ENCODE assay signal across 9 cellular contexts in the genomic region with DNA sequence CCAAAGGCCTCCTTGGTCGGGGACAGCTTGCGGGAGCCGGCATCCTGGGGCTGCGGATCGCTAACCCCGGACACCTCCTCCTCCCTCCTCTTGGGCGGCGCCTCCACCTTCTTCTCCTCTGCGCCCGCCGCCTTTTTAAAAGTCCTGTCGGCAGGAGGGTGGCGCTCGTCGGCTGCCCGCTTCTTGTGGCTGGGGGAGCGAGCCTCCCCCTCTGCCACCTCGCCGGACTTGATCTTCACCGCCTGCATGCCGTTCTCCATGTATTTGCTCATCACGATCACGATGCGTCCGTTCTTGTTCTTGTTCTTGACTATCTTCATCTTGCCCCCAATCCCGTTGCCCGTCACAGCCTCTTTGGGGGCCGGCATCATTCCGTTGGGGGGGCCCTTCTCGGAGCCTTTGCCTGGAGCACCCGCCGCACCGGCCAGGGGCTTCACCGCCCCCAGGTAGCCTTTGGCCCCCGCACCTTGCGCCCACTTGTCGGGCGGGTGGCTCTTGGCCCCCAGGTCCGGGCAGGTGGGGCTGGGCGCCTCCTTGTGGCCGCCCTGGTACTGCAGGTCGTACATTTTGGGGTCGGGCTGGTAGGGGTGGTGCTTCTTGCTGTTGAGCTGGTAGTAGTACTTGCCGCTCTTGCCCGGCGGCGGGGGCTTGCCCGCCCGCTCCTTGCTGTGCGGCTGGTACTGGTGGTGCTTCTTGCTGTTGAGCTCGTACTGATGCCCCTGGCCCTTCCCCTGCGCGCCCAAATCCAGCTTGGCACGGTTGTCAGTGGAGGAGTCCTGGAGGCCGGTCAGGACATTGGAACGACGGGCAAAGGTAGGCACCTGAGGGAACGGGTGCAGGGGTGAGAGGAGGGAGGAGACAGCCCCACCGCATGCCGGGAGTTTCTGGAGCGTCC. TPM values are rescaled to one million over a fixed set of nuclear protein-coding genes. Genes with fewer than 3 reads are reported as not detected.
DNase-seq lines count a peak whose midpoint lies in the region; ATAC-seq and TF ChIP-seq lines count a peak whose summit lies in the region.
"Had no signal": no experiment of that assay in that cellular context is flagged by ENCODE, and none has a peak within 500 bp of the region (broad histone marks: within the 10 kb centered on the region; RNA-seq: fewer than 3 reads in every experiment).

No MANE protein-coding gene starts in this region.

- no peak overlapping the region for H3K4me3 ChIP-seq in AG04449 (ENCODE audit: low read depth, low read length)

- no peaks in the 10 kb centered on the region for H3K9me3 Mint-ChIP-seq in activated T-helper 2 cell treated with anti-CD3 and anti-CD28 coated beads, Interferon-gamma antibody, Interleukin-2, Interleukin-4, amounts not matched to agents 10 μg/mL and 5 μg/mL and 100 μg/mL, durations not matched to agents 14 hours and 24 hours and 36 hours
- H3K9me3 Mint-ChIP-seq in stimulated activated naive B cell treated with anti-CD40 and anti-IgM and Interleukin-4, amounts not matched to agents 10 μg/mL and 1 μg/mL and 100 μg/mL, for 72 hours: no peaks in the 10 kb centered on the region
- H3K9me3 Mint-ChIP-seq: dendritic cell treated with granulocyte-macrophage colony-stimulating factor and Interleukin-4, amounts not matched to agents 40 ng/mL and 50 ng/mL, for 4 days had no signal

- POLR2A ChIA-PET in AG04449 (lab: Yijun Ruan, JAX): interaction anchor here (0.5 to 0.6 kb wide), 2 partner anchors 43 to 155 kb away, joined by 3 read pairs; no protein-coding TSS in a partner anchor

- no peak for ATAC-seq in HG02571 (IDR thresholded peaks at IDR 0.05; ENCODE audit: unreplicated experiment)
- no peak for ATAC-seq in stimulated activated naive B cell treated with anti-CD40 and anti-IgM and Interleukin-4, amounts not matched to agents 10 μg/mL and 1 μg/mL and 100 μg/mL, for 72 hours (replicated peaks)
- no peak for ATAC-seq in HG02885 (IDR thresholded peaks at IDR 0.05; ENCODE audit: poor library complexity, unreplicated experiment)

- in situ Hi-C loops in GM13977 (cut with MboI; ENCODE audit: low pct_unique_long_range_greater_than_20kb, low sequenced_read_pairs, unreplicated experiment): no loop called here

- peaks cover 12% of the 10 kb centered on the region for H3K4me1 Mint-ChIP-seq in activated T-helper 2 cell treated with anti-CD3 and anti-CD28 coated beads, Interferon-gamma antibody, Interleukin-2, Interleukin-4, amounts not matched to agents 10 μg/mL and 5 μg/mL and 100 μg/mL, durations not matched to agents 14 hours and 24 hours and 36 hours (ENCODE audit: low read depth)
- peaks cover 20 to 36% of the 10 kb centered on the region in 2 donors for H3K4me1 Mint-ChIP-seq in stimulated activated naive B cell treated with anti-CD40 and anti-IgM and Interleukin-4, amounts not matched to agents 10 μg/mL and 1 μg/mL and 100 μg/mL, for 72 hours

- H3K4me3 Mint-ChIP-seq in activated T-helper 2 cell treated with anti-CD3 and anti-CD28 coated beads, Interferon-gamma antibody, Interleukin-2, Interleukin-4, amounts not matched to agents 10 μg/mL and 5 μg/mL and 100 μg/mL, durations not matched to agents 14 hours and 24 hours and 36 hours (ENCODE audit: low read depth): no peak overlapping the region
- H3K4me3 Mint-ChIP-seq in stimulated activated naive B cell treated with anti-CD40 and anti-IgM and Interleukin-4, amounts not matched to agents 10 μg/mL and 1 μg/mL and 100 μg/mL, for 72 hours: no peak overlapping the region
- H3K4me3 Mint-ChIP-seq: dendritic cell treated with granulocyte-macrophage colony-stimulating factor and Interleukin-4, amounts not matched to agents 40 ng/mL and 50 ng/mL, for 4 days had no signal

- CTCF ChIA-PET in AG04449 (lab: Yijun Ruan, JAX): interaction anchor here (0.6 to 2.4 kb wide), 16 partner anchors 9 to 158 kb away, joined by 3 to 13 read pairs (median 4); no protein-coding TSS in a partner anchor

- H3K36me3 Mint-ChIP-seq in activated T-helper 2 cell treated with anti-CD3 and anti-CD28 coated beads, Interferon-gamma antibody, Interleukin-2, Interleukin-4, amounts not matched to agents 10 μg/mL and 5 μg/mL and 100 μg/mL, durations not matched to agents 14 hours and 24 hours and 36 hours (ENCODE audit: low read depth): peaks cover 19% of the 10 kb centered on the region
- peaks cover 25 to 31% of the 10 kb centered on the region in 2 donors for H3K36me3 Mint-ChIP-seq in stimulated activated naive B cell treated with anti-CD40 and anti-IgM and Interleukin-4, amounts not matched to agents 10 μg/mL and 1 μg/mL and 100 μg/mL, for 72 hours

- H3K27me3 Mint-ChIP-seq in activated T-helper 2 cell treated with anti-CD3 and anti-CD28 coated beads, Interferon-gamma antibody, Interleukin-2, Interleukin-4, amounts not matched to agents 10 μg/mL and 5 μg/mL and 100 μg/mL, durations not matched to agents 14 hours and 24 hours and 36 hours (ENCODE audit: low read depth): peaks cover 3% of the 10 kb centered on the region
- H3K27me3 Mint-ChIP-seq in stimulated activated naive B cell treated with anti-CD40 and anti-IgM and Interleukin-4, amounts not matched to agents 10 μg/mL and 1 μg/mL and 100 μg/mL, for 72 hours: peaks cover under 1 to 1% of the 10 kb centered on the region in 2 donors

- no peak overlapping the region for H3K27ac Mint-ChIP-seq in activated T-helper 2 cell treated with anti-CD3 and anti-CD28 coated beads, Interferon-gamma antibody, Interleukin-2, Interleukin-4, amounts not matched to agents 10 μg/mL and 5 μg/mL and 100 μg/mL, durations not matched to agents 14 hours and 24 hours and 36 hours
- no peak overlapping the region for H3K27ac Mint-ChIP-seq in stimulated activated naive B cell treated with anti-CD40 and anti-IgM and Interleukin-4, amounts not matched to agents 10 μg/mL and 1 μg/mL and 100 μg/mL, for 72 hours
- H3K27ac Mint-ChIP-seq: dendritic cell treated with granulocyte-macrophage colony-stimulating factor and Interleukin-4, amounts not matched to agents 40 ng/mL and 50 ng/mL, for 4 days had no signal

- TF ChIP-seq CTCF in AG04449 (IDR thresholded peaks at IDR 0.05; ENCODE audit: insufficient read depth, low read length, missing control alignments) (peak; percentile 75), GM13977 (IDR thresholded peaks at IDR 0.05; ENCODE audit: extremely low read depth, insufficient read depth, missing control alignments) (peak; percentile 66)

- DNase-seq in AG04449 (ENCODE audit: low read depth, low spot score) (no peak), GM13977 (ENCODE audit: low spot score) (no peak), kidney tubule cell (ENCODE audit: low spot score) (peak; percentile 10), SW480 (ENCODE audit: low spot score) (no peak)
- peak; percentile 36 for DNase-seq in activated T-helper 2 cell treated with anti-CD3 and anti-CD28 coated beads, Interferon-gamma antibody, Interleukin-2, Interleukin-4, amounts not matched to agents 10 μg/mL and 5 μg/mL and 100 μg/mL, durations not matched to agents 14 hours and 24 hours and 36 hours (ENCODE audit: low spot score)
- no peak for DNase-seq in stimulated activated naive B cell treated with anti-CD40 and anti-IgM and Interleukin-4, amounts not matched to agents 10 μg/mL and 1 μg/mL and 100 μg/mL, for 72 hours

- intact Hi-C loops in activated T-helper 2 cell treated with anti-CD3 and anti-CD28 coated beads, Interferon-gamma antibody, Interleukin-2, Interleukin-4, amounts not matched to agents 10 μg/mL and 5 μg/mL and 100 μg/mL, durations not matched to agents 14 hours and 24 hours and 36 hours (cut with micrococcal nuclease): no loop called here

RNA-seq across cellular contexts. Expression of gene CBX4, which starts 4.4 kb away (rescaled TPM):
- 18.5 and 25.0 TPM in 2 replicates for total RNA-seq in activated T-helper 2 cell treated with anti-CD3 and anti-CD28 coated beads, Interferon-gamma antibody, Interleukin-2, Interleukin-4, amounts not matched to agents 10 μg/mL and 5 μg/mL and 100 μg/mL, durations not matched to agents 14 hours and 24 hours and 36 hours

RNA-seq across cellular contexts. Expression of gene CBX8, which starts 37.9 kb away (rescaled TPM):
- total RNA-seq in activated T-helper 2 cell treated with anti-CD3 and anti-CD28 coated beads, Interferon-gamma antibody, Interleukin-2, Interleukin-4, amounts not matched to agents 10 μg/mL and 5 μg/mL and 100 μg/mL, durations not matched to agents 14 hours and 24 hours and 36 hours: 8.6 and 9.9 TPM in 2 replicates

RNA-seq across cellular contexts. Expression of gene CBX2, which starts 56.9 kb away (rescaled TPM):
- total RNA-seq in activated T-helper 2 cell treated with anti-CD3 and anti-CD28 coated beads, Interferon-gamma antibody, Interleukin-2, Interleukin-4, amounts not matched to agents 10 μg/mL and 5 μg/mL and 100 μg/mL, durations not matched to agents 14 hours and 24 hours and 36 hours: 9.7 and 11.2 TPM in 2 replicates

Comparison
In these comparisons a context has a peak if more than half of its experiments do, and no peak if none do; other contexts are left out.
1. DNase-seq: peak in activated T-helper 2 cell treated with anti-CD3 and anti-CD28 coated beads, Interferon-gamma antibody, Interleukin-2, Interleukin-4, amounts not matched to agents 10 μg/mL and 5 μg/mL and 100 μg/mL, durations not matched to agents 14 hours and 24 hours and 36 hours (single experiment) and kidney tubule cell (single experiment); none in AG04449 (single experiment), GM13977 (single experiment), SW480 (single experiment) and stimulated activated naive B cell treated with anti-CD40 and anti-IgM and Interleukin-4, amounts not matched to agents 10 μg/mL and 1 μg/mL and 100 μg/mL, for 72 hours (single experiment).